10 cellular contexts compared by ENCODE assay signal in the genomic region with DNA sequence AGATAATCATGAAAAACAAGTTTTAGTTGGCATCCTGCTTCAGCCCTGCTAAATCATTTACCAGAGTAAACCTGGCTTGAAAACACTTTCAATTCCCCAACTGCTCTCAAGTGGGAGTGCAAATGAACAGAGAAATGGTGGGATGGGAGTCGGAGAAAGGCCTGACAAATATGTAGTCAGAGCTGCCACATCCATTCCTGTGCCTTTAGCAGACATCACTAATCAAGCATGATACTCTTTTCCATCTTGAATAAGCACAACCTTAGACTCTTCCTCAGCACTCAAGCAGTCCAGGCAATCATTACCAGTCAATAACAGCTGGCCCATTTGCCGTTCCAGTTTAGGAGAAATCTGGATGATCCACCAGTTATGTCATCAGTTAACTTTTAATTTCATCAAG.
DNase-seq lines count a peak whose midpoint lies in the region; ATAC-seq and TF ChIP-seq lines count a peak whose summit lies in the region.
"Had no signal": no experiment of that assay in that cellular context is flagged by ENCODE, and none has a peak within 500 bp of the region (broad histone marks: within the 10 kb centered on the region; RNA-seq: fewer than 3 reads in every experiment).

No MANE protein-coding gene starts in this region.

- H3K4me1 ChIP-seq in upper lobe of right lung (peaks cover 73% of the 10 kb centered on the region), osteoblast (ENCODE audit: insufficient read depth, low read length) (peaks cover 11% of the 10 kb centered on the region)

- intact Hi-C loops in upper lobe of right lung (cut with DNase I) = no loop called here

- peaks cover 3% of the 10 kb centered on the region for H3K36me3 Mint-ChIP-seq in activated naive CD4-positive, alpha-beta T cell treated with anti-CD3 and anti-CD28 coated beads, Interleukin-2, amount 50 U/mL, for 24 hours
- peaks cover 6% of the 10 kb centered on the region for H3K36me3 Mint-ChIP-seq in T-helper 17 cell (ENCODE audit: low read depth)

- H3K36me3 ChIP-seq in upper lobe of right lung (no peaks in the 10 kb centered on the region), osteoblast (ENCODE audit: insufficient read depth, low read length) (no peaks in the 10 kb centered on the region)

- H3K9me3 Mint-ChIP-seq in activated naive CD4-positive, alpha-beta T cell treated with anti-CD3 and anti-CD28 coated beads, Interleukin-2, amount 50 U/mL, for 24 hours = no peaks in the 10 kb centered on the region

- no peak overlapping the region for H3K4me2 ChIP-seq in osteoblast (ENCODE audit: insufficient read depth, low read length)

- no peaks in the 10 kb centered on the region for H3K27me3 ChIP-seq in upper lobe of right lung
- no peaks in the 10 kb centered on the region for H3K27me3 ChIP-seq in osteoblast (ENCODE audit: insufficient read depth, low read length)

- H3K4me3 Mint-ChIP-seq in activated naive CD4-positive, alpha-beta T cell treated with anti-CD3 and anti-CD28 coated beads, Interleukin-2, amount 50 U/mL, for 24 hours = peak overlapping the region; percentile 75
- H3K4me3 Mint-ChIP-seq in T-helper 17 cell = peak overlapping the region; percentile 84

- H3K79me2 ChIP-seq in osteoblast (ENCODE audit: insufficient read depth, low read length) = peaks cover 4% of the 10 kb centered on the region

- H3K27ac Mint-ChIP-seq in activated naive CD4-positive, alpha-beta T cell treated with anti-CD3 and anti-CD28 coated beads, Interleukin-2, amount 50 U/mL, for 24 hours = peak overlapping the region; percentile 99
- H3K27ac Mint-ChIP-seq in T-helper 17 cell = peak overlapping the region; percentile 97

- no peaks in the 10 kb centered on the region for H3K27me3 Mint-ChIP-seq in activated naive CD4-positive, alpha-beta T cell treated with anti-CD3 and anti-CD28 coated beads, Interleukin-2, amount 50 U/mL, for 24 hours
- H3K27me3 Mint-ChIP-seq in T-helper 17 cell = no peaks in the 10 kb centered on the region

- no peaks in the 10 kb centered on the region for H3K9me3 ChIP-seq in T-helper 17 cell (ENCODE audit: control insufficient read depth, low read length, poor library complexity, severe bottlenecking)
- H3K9me3 ChIP-seq in upper lobe of right lung = no peaks in the 10 kb centered on the region
- no peaks in the 10 kb centered on the region for H3K9me3 ChIP-seq in osteoblast (ENCODE audit: low read depth, low read length)

- H4K20me1 ChIP-seq in osteoblast (ENCODE audit: insufficient read depth, low read length) = no peaks in the 10 kb centered on the region

- peak overlapping the region; percentile 72 for H3K27ac ChIP-seq in upper lobe of right lung
- H3K27ac ChIP-seq in osteoblast (ENCODE audit: low read depth, low read length) = no peak overlapping the region

- no peak overlapping the region for H3K4me3 ChIP-seq in upper lobe of right lung
- H3K4me3 ChIP-seq in osteoblast (ENCODE audit: insufficient read depth, low read length) = no peak overlapping the region

- DNase-seq in activated naive CD4-positive, alpha-beta T cell (lab: John Stamatoyannopoulos, UW) = no peak
- DNase-seq in T-helper 17 cell (no peak), left lobe of liver (ENCODE audit: low spot score) (no peak), upper lobe of right lung (no peak), osteoblast (ENCODE audit: insufficient read length, low spot score, missing footprints) (no peak), cerebellum (ENCODE audit: low spot score) (no peak)
- DNase-seq: aorta, NCI-H510A treated with DMSO at 0.1 percent for 48 hours had no signal

- TF ChIP-seq CTCF in upper lobe of right lung (IDR thresholded peaks at IDR 0.05) = no peak
- TF ChIP-seq CTCF in osteoblast (IDR thresholded peaks at IDR 0.05; ENCODE audit: extremely low read depth, low read depth, low read length) = no peak

- H3K4me1 Mint-ChIP-seq in activated naive CD4-positive, alpha-beta T cell treated with anti-CD3 and anti-CD28 coated beads, Interleukin-2, amount 50 U/mL, for 24 hours = peaks cover 98% of the 10 kb centered on the region
- peaks cover 85% of the 10 kb centered on the region for H3K4me1 Mint-ChIP-seq in T-helper 17 cell

- no peak overlapping the region for H2AFZ ChIP-seq in osteoblast (ENCODE audit: low read length)

- ATAC-seq in T-helper 17 cell (no peak), left lobe of liver (peak; percentile 30), upper lobe of right lung (peak; percentile 51), HG03442 (IDR thresholded peaks at IDR 0.05; ENCODE audit: unreplicated experiment) (no peak)

Comparison
In these comparisons a context has a peak if more than half of its experiments do, and no peak if none do; other contexts are left out.
1. ATAC-seq: peak in left lobe of liver (single experiment) and upper lobe of right lung (single experiment); none in T-helper 17 cell (single experiment) and HG03442 (single experiment).